Comparison of ENCODE assay signal across 8 cellular contexts in the genomic region with DNA sequence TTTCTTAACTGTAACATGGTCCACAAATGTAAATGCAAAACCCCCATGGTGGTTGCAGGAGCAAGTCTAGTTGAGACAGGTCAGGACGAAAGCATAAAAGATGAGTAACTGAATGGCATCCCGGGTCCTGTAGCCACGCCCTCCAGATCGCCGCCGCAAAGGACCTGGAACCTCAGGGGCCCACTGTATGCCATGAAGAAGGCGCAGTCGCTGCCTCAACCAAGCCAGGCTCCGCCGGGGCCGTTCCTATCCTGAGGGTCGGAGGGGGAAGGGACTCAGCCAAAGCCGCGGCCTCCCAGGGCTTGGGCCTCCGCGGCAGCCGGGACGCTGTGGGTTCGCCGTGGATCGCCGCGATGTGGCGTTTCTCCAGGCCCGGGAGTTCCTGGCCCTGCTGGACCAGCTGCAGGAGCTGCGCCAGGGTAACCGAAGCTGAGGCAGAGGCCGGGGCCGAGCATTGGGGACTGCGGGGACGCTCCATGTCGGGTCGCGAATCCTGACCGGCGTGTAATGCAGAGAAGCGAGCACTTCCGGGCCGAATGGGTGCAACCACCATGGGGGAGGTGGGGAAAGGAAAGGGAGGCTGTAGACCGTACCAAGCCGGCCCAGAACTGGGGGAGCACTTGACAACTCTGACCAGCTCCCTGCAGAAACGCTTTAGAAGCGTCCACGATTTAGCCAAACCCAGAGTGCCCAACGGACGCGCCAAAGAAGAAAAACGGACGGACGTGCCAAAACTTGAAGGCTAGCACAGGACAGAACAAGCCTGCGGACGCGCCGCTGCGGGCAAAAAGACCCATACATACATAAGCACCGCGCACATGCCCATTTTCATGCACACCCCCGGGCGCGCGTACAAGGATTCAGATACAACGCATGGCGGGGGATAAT. TPM values are rescaled to one million over a fixed set of nuclear protein-coding genes. Genes with fewer than 3 reads are reported as not detected.
DNase-seq lines count a peak whose midpoint lies in the region; ATAC-seq and TF ChIP-seq lines count a peak whose summit lies in the region.

No MANE protein-coding gene starts in this region.

- H3K4me3 Mint-ChIP-seq in nephron progenitor cell: peak overlapping the region; percentile 93

- WGBS in GM23248 (ENCODE audit: low coverage in 1 of 2, low lambda C conversion rate in 2 of 2, missing lambda C conversion rate in 2 of 2), 2 experiments: 1 to 2% methylated on average over 61 to 63 of the region's 63 CpGs

- no peak for TF ChIP-seq CTCF in DOHH2 (IDR thresholded peaks at IDR 0.05; ENCODE audit: low read depth, low read length, poor library complexity, severe bottlenecking)
- TF ChIP-seq CTCF in nephron progenitor cell (IDR thresholded peaks at IDR 0.05): no peak

- H3K9me2 ChIP-seq in DOHH2 (replicated peaks; ENCODE audit: control insufficient read depth, low read length) (no peaks in the 10 kb centered on the region), GM23248 (ENCODE audit: insufficient read depth) (no peaks in the 10 kb centered on the region)

- peak; percentile 95 for TF ChIP-seq POLR2A in Raji (IDR thresholded peaks at IDR 0.05; ENCODE audit: insufficient read depth, low read depth, low read length)

- no peaks in the 10 kb centered on the region for H3K9me3 Mint-ChIP-seq in nephron progenitor cell

- DNase-seq in GM23248: peak; percentile 97
- peak; percentile 97 for DNase-seq in LHCN-M2 (ENCODE audit: low read depth)
- DNase-seq in activated effector memory CD4-positive, alpha-beta T cell treated with anti-CD3 and anti-CD28 coated beads, Interleukin-2, amount 50 U/mL, for 16 hours: peak; percentile 95
- DNase-seq in fibroblast of the conjunctiva (ENCODE audit: low read depth): peak; percentile 96
- peak; percentile 86 for DNase-seq in nephron progenitor cell
- DNase-seq in stimulated activated naive CD8-positive, alpha-beta T cell treated with anti-CD3 and anti-CD28 coated beads, Interleukin-15, Interleukin-2, amounts not matched to agents 100 U/mL and 50 U/mL, for 24 hours: peak; percentile 92

- peak; percentile 90 for ATAC-seq in stimulated activated naive CD8-positive, alpha-beta T cell treated with anti-CD3 and anti-CD28 coated beads, Interleukin-15, Interleukin-2, amounts not matched to agents 100 U/mL and 50 U/mL, for 24 hours

- H3K4me1 Mint-ChIP-seq in nephron progenitor cell: peaks cover 28% of the 10 kb centered on the region

- H3K27ac Mint-ChIP-seq in nephron progenitor cell: peak overlapping the region; percentile 96

- H3K27ac ChIP-seq in DOHH2 (ENCODE audit: low read depth, low read length) (peak overlapping the region; percentile 79), GM23248 (peak overlapping the region; percentile 94)

- H3K4me3 ChIP-seq in DOHH2 (ENCODE audit: low read length): peak overlapping the region; percentile 91
- peak overlapping the region; percentile 86 for H3K4me3 ChIP-seq in GM23248

- H3K36me3 ChIP-seq in DOHH2 (ENCODE audit: control insufficient read depth, low read length) (peaks cover 20% of the 10 kb centered on the region), GM23248 (ENCODE audit: low read depth) (peaks cover 8% of the 10 kb centered on the region)

- H3K4me2 ChIP-seq in DOHH2 (ENCODE audit: low read length): peak overlapping the region; percentile 83
- H3K4me2 ChIP-seq in GM23248 (ENCODE audit: unreplicated experiment): peak overlapping the region; percentile 78

- no peaks in the 10 kb centered on the region for H3K27me3 Mint-ChIP-seq in nephron progenitor cell (ENCODE audit: low read depth, poor library complexity)

- H3F3A ChIP-seq in DOHH2 (ENCODE audit: control insufficient read depth, insufficient read depth) (peaks cover 25% of the 10 kb centered on the region), GM23248 (ENCODE audit: insufficient read depth) (peaks cover 29% of the 10 kb centered on the region)

- in situ Hi-C loops in GM23248 (cut with MboI): no loop called here

- H3K9me3 ChIP-seq in DOHH2 (ENCODE audit: control insufficient read depth, insufficient read depth, low read length) (no peaks in the 10 kb centered on the region), GM23248 (ENCODE audit: low read depth) (no peaks in the 10 kb centered on the region)

- no peaks in the 10 kb centered on the region for H4K20me1 ChIP-seq in DOHH2 (ENCODE audit: control insufficient read depth, insufficient read depth, low read depth, low read length)
- no peaks in the 10 kb centered on the region for H4K20me1 ChIP-seq in GM23248 (ENCODE audit: insufficient read depth)

- H2AFZ ChIP-seq in GM23248: peak overlapping the region; percentile 94

- no peaks in the 10 kb centered on the region for H3K27me3 ChIP-seq in DOHH2 (ENCODE audit: control insufficient read depth, low read length)
- H3K27me3 ChIP-seq in GM23248 (replicated peaks; ENCODE audit: insufficient read depth): no peaks in the 10 kb centered on the region

- peak overlapping the region; percentile 93 for H3K9ac ChIP-seq in GM23248

- H3K4me1 ChIP-seq in DOHH2 (ENCODE audit: control insufficient read depth, low read length) (peaks cover 56% of the 10 kb centered on the region), GM23248 (ENCODE audit: insufficient read depth) (peaks cover 13% of the 10 kb centered on the region)

- H3K79me2 ChIP-seq in DOHH2 (ENCODE audit: control insufficient read depth, low read length): peaks cover 8% of the 10 kb centered on the region
- peaks cover 15% of the 10 kb centered on the region for H3K79me2 ChIP-seq in GM23248 (ENCODE audit: insufficient read depth)

- H3K36me3 Mint-ChIP-seq in nephron progenitor cell (ENCODE audit: low read depth): peaks cover 9% of the 10 kb centered on the region

RNA-seq across cellular contexts. Expression of gene RPL7L1, which starts 11.1 kb away (rescaled TPM):
- total RNA-seq in GM23248 (2014; rRNA removed; shearing (Covaris generic)): 112 and 133 TPM in 2 replicates
- 88.2 and 92.0 TPM in 2 replicates for polyA plus RNA-seq in GM23248 (2016; fragmentation: Nextera tagmentation; extraction: Ambion mirVana)
- 126 and 152 TPM in 2 replicates for total RNA-seq in LHCN-M2 (2014; rRNA removed)
- 57.8 TPM for polyA plus RNA-seq in LHCN-M2 (2012)

RNA-seq across cellular contexts. Expression of gene PTCRA, which starts 25.3 kb away (rescaled TPM):
- total RNA-seq in GM23248 (2014; rRNA removed; shearing (Covaris generic)): not detected in 2 replicates
- polyA plus RNA-seq in GM23248 (2016; fragmentation: Nextera tagmentation; extraction: Ambion mirVana): not detected in 2 replicates
- total RNA-seq in LHCN-M2 (2014; rRNA removed): not detected in 2 replicates
- polyA plus RNA-seq in LHCN-M2 (2012): not detected

RNA-seq across cellular contexts. Expression of gene CNPY3, which starts 38.7 kb away (rescaled TPM):
- total RNA-seq in GM23248 (2014; rRNA removed; shearing (Covaris generic)): 41.4 and 45.1 TPM in 2 replicates
- polyA plus RNA-seq in GM23248 (2016; fragmentation: Nextera tagmentation; extraction: Ambion mirVana): 58.6 and 63.6 TPM in 2 replicates
- 40.1 and 45.9 TPM in 2 replicates for total RNA-seq in LHCN-M2 (2014; rRNA removed)
- polyA plus RNA-seq in LHCN-M2 (2012): 39.2 TPM

Comparison
In these comparisons a context has a peak if more than half of its experiments do, and no peak if none do; other contexts are left out.
1. Peak in every context shown above with its lines: DNase-seq, ATAC-seq, H3K4me3 ChIP-seq and H3K27ac ChIP-seq.